1 cellular context compared by ENCODE assay signal in genomic region chr11:119381186-119381988, GRCh38.
TF ChIP-seq lines count a peak whose summit lies in the region.

A gene with protein sequence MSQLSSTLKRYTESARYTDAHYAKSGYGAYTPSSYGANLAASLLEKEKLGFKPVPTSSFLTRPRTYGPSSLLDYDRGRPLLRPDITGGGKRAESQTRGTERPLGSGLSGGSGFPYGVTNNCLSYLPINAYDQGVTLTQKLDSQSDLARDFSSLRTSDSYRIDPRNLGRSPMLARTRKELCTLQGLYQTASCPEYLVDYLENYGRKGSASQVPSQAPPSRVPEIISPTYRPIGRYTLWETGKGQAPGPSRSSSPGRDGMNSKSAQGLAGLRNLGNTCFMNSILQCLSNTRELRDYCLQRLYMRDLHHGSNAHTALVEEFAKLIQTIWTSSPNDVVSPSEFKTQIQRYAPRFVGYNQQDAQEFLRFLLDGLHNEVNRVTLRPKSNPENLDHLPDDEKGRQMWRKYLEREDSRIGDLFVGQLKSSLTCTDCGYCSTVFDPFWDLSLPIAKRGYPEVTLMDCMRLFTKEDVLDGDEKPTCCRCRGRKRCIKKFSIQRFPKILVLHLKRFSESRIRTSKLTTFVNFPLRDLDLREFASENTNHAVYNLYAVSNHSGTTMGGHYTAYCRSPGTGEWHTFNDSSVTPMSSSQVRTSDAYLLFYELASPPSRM (minus strand): TSS chr11:119381690. CDS start chr11:119373480, 8,210 bp downstream.

TF ChIP-seq in K562, 482 proteins besides CTCF, POLR2A, EP300 and RAD21 (continued from another document and continues in another):
- TF ChIP-seq, protein P1, sequence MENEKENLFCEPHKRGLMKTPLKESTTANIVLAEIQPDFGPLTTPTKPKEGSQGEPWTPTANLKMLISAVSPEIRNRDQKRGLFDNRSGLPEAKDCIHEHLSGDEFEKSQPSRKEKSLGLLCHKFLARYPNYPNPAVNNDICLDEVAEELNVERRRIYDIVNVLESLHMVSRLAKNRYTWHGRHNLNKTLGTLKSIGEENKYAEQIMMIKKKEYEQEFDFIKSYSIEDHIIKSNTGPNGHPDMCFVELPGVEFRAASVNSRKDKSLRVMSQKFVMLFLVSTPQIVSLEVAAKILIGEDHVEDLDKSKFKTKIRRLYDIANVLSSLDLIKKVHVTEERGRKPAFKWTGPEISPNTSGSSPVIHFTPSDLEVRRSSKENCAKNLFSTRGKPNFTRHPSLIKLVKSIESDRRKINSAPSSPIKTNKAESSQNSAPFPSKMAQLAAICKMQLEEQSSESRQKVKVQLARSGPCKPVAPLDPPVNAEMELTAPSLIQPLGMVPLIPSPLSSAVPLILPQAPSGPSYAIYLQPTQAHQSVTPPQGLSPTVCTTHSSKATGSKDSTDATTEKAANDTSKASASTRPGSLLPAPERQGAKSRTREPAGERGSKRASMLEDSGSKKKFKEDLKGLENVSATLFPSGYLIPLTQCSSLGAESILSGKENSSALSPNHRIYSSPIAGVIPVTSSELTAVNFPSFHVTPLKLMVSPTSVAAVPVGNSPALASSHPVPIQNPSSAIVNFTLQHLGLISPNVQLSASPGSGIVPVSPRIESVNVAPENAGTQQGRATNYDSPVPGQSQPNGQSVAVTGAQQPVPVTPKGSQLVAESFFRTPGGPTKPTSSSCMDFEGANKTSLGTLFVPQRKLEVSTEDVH (IDR thresholded peaks at IDR 0.05; ENCODE audit: low read depth, partially characterized antibody): peak; percentile 70
- TF ChIP-seq, protein P2, sequence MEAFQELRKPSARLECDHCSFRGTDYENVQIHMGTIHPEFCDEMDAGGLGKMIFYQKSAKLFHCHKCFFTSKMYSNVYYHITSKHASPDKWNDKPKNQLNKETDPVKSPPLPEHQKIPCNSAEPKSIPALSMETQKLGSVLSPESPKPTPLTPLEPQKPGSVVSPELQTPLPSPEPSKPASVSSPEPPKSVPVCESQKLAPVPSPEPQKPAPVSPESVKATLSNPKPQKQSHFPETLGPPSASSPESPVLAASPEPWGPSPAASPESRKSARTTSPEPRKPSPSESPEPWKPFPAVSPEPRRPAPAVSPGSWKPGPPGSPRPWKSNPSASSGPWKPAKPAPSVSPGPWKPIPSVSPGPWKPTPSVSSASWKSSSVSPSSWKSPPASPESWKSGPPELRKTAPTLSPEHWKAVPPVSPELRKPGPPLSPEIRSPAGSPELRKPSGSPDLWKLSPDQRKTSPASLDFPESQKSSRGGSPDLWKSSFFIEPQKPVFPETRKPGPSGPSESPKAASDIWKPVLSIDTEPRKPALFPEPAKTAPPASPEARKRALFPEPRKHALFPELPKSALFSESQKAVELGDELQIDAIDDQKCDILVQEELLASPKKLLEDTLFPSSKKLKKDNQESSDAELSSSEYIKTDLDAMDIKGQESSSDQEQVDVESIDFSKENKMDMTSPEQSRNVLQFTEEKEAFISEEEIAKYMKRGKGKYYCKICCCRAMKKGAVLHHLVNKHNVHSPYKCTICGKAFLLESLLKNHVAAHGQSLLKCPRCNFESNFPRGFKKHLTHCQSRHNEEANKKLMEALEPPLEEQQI (IDR thresholded peaks at IDR 0.05): no peak
- peak; percentile 95 to 99 for TF ChIP-seq MAZ (CRISPR knock-in tag; conservative IDR thresholded peaks at IDR 0.05 in 1 of 2, IDR thresholded peaks at IDR 0.05 in 1 of 2)
- peak; percentile 18 for TF ChIP-seq BRD9 (IDR thresholded peaks at IDR 0.05; ENCODE audit: low read depth, partially characterized antibody)
- TF ChIP-seq HOXB6 (CRISPR knock-in tag; IDR thresholded peaks at IDR 0.05; ENCODE audit: borderline replicate concordance): no peak
- TF ChIP-seq KDM5B (IDR thresholded peaks at IDR 0.05; ENCODE audit: insufficient replicate concordance, low read depth, low read length): peak; percentile 50
- TF ChIP-seq, protein P3, sequence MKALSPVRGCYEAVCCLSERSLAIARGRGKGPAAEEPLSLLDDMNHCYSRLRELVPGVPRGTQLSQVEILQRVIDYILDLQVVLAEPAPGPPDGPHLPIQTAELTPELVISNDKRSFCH (CRISPR knock-in tag; IDR thresholded peaks at IDR 0.05): no peak
- TF ChIP-seq, protein P3 (tag; IDR thresholded peaks at IDR 0.05): peak; percentile 81
- peak; percentile 53; the same call in 1 of the 2 replicates for TF ChIP-seq PHF8 (IDR thresholded peaks at IDR 0.05; ENCODE audit: borderline replicate concordance, low read length)
- TF ChIP-seq TCF7L2 (IDR thresholded peaks at IDR 0.05; ENCODE audit: low read depth, low read length): 0 out of 2 replicates have a peak, but pooled peaks have one; percentile 15
- TF ChIP-seq NONO (IDR thresholded peaks at IDR 0.05; ENCODE audit: low read depth in 2 of 2, low read length in 1 of 2): peak in 1 of 2 experiments; percentile 60; a peak in 1 of 4 replicates
- TF ChIP-seq MXI1 (IDR thresholded peaks at IDR 0.05; ENCODE audit: low read depth, low read length): peak; percentile 99
- TF ChIP-seq ZNF184 (CRISPR knock-in tag; IDR thresholded peaks at IDR 0.05): no peak
- peak; percentile 31 for TF ChIP-seq PRDM10 (IDR thresholded peaks at IDR 0.05; ENCODE audit: partially characterized antibody)
- TF ChIP-seq PKNOX1 (IDR thresholded peaks at IDR 0.05): peak; percentile 50
- peak; percentile 94 for TF ChIP-seq ATF7 (IDR thresholded peaks at IDR 0.05)
- no peak for TF ChIP-seq BDP1 (IDR thresholded peaks at IDR 0.05; ENCODE audit: insufficient read depth, insufficient read length)
- TF ChIP-seq CHD2 (IDR thresholded peaks at IDR 0.05; ENCODE audit: low read depth, low read length): peak; percentile 39
- 0 out of 2 replicates have a peak, but pooled peaks have one; percentile 27 for TF ChIP-seq SUPT5H (IDR thresholded peaks at IDR 0.05)
- no peak for TF ChIP-seq TAF15 (IDR thresholded peaks at IDR 0.05; ENCODE audit: low read depth, low read length)
- no peak for TF ChIP-seq ZKSCAN8 (CRISPR knock-in tag; IDR thresholded peaks at IDR 0.05)
- TF ChIP-seq CSDE1 (IDR thresholded peaks at IDR 0.05): peak in 1 of 2 experiments; percentile 78; a peak in 2 of 4 replicates
- TF ChIP-seq AFF1 (IDR thresholded peaks at IDR 0.05; ENCODE audit: low read depth in 1 of 2, partially characterized antibody in 2 of 2): no peak
- peak; percentile 90 for TF ChIP-seq USF1 (CRISPR knock-in tag; IDR thresholded peaks at IDR 0.05)
- TF ChIP-seq, protein P4, sequence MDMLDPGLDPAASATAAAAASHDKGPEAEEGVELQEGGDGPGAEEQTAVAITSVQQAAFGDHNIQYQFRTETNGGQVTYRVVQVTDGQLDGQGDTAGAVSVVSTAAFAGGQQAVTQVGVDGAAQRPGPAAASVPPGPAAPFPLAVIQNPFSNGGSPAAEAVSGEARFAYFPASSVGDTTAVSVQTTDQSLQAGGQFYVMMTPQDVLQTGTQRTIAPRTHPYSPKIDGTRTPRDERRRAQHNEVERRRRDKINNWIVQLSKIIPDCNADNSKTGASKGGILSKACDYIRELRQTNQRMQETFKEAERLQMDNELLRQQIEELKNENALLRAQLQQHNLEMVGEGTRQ (CRISPR knock-in tag; IDR thresholded peaks at IDR 0.05): peak; percentile 80
- TF ChIP-seq NRF1 (conservative IDR thresholded peaks at IDR 0.05 in 1 of 2, IDR thresholded peaks at IDR 0.05 in 1 of 2): peak; percentile 68 to 77
- TF ChIP-seq E4F1 (CRISPR knock-in tag; IDR thresholded peaks at IDR 0.05; ENCODE audit: borderline replicate concordance): no peak
- TF ChIP-seq NBN (IDR thresholded peaks at IDR 0.05; ENCODE audit: low read depth): peak; percentile 72; the same call in 1 of the 2 replicates
- peak; percentile 77 for TF ChIP-seq ETV1 (tag; conservative IDR thresholded peaks at IDR 0.05; ENCODE audit: low read depth)
- no peak for TF ChIP-seq ZNF512 (tag; IDR thresholded peaks at IDR 0.05)
- no peak for TF ChIP-seq ZNF778 (CRISPR knock-in tag; IDR thresholded peaks at IDR 0.05)
- TF ChIP-seq PPARD (CRISPR knock-in tag; IDR thresholded peaks at IDR 0.05): no peak
- TF ChIP-seq HIVEP1 (CRISPR knock-in tag; IDR thresholded peaks at IDR 0.05): peak; percentile 62; the same call in 1 of the 2 replicates
